8 cellular contexts compared by ENCODE assay signal in the genomic region with DNA sequence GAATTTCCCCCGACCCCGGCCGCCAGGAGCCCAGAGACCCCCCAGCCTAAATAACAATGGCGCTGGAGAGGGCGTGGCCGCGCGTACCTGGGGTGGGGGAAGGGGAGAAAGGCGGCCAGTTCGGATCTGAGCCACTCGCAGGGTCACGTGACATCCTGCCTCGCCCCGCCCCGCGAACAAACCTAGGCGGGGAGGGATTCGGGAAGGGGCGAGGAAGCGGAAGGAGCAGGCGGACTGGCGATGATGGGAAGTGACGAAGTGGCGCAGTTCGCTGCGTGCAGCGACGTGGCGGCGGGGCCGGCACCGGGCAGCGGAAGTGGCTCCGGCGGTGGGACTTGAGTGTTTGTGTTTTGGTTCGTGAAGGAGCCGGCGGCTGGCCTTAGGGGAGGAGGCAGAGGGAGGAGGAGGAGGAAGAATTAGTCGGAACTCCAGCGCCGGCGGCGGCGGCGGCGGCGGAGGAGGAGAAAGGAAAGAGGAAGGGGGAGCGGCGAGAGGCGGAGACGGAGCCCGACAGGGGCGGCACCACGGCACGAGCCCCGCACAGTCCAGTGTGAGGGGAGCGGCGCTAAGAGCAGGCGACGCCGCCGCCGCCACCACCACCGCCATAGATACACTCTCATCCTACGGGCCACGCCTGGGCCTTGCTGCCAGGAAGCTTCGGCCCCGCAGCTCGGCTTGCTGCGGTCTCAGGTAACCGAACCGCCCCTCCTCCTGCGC. TPM values are rescaled to one million over a fixed set of nuclear protein-coding genes. Genes with fewer than 3 reads are reported as not detected.
DNase-seq lines count a peak whose midpoint lies in the region; ATAC-seq, FAIRE-seq and TF ChIP-seq lines count a peak whose summit lies in the region.

A gene with protein sequence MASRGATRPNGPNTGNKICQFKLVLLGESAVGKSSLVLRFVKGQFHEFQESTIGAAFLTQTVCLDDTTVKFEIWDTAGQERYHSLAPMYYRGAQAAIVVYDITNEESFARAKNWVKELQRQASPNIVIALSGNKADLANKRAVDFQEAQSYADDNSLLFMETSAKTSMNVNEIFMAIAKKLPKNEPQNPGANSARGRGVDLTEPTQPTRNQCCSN (plus strand): TSS at position 266 of the 717 bp plus-strand sequence. CDS start 3,802 bp downstream, outside the sequence.

- H3K27ac Mint-ChIP-seq in CD14-positive monocyte: peak within 1 kb of the TSS; percentile 97 to 99 (median 98)

- H3K9me3 Mint-ChIP-seq in CD14-positive monocyte: peaks cover 0 to 2% (median 0%) of the 10 kb centered on the region in 7 donors

- H3K36me3 ChIP-seq in HepG2 (replicated peaks in 1 of 2; ENCODE audit: control insufficient read depth in 1 of 2, insufficient read depth in 2 of 2, low read length in 2 of 2): peaks cover 3 to 12% of the 10 kb centered on the region in 2 experiments; a peak in 4 of 5 replicates

- no peaks in the 10 kb centered on the region; a peak in 1 of 5 replicates for H3K27me3 ChIP-seq in HepG2 (ENCODE audit: control insufficient read depth in 1 of 2, insufficient read depth in 2 of 2, low read length in 2 of 2)

- H3K4me3 Mint-ChIP-seq in CD14-positive monocyte: peak within 1 kb of the TSS; percentile 98

- H3K4me2 ChIP-seq in HepG2 (ENCODE audit: low read depth, low read length): peak within 1 kb of the TSS; percentile 83

- no peaks in the 10 kb centered on the region for H3K27me3 Mint-ChIP-seq in CD14-positive monocyte (ENCODE audit: low read depth in 3 of 3)

- under 1% methylated on average over 40 of the region's 73 CpGs for WGBS in HepG2 (ENCODE audit: low lambda C conversion rate)

- no TSS peak for BruUV-seq in HepG2 (replicated peaks; lab: Mats Ljungman, UMichigan)

- peaks cover 52% of the 10 kb centered on the region for H3K79me2 ChIP-seq in HepG2 (ENCODE audit: insufficient read depth, low read length)

- ATAC-seq in GM19397 (IDR thresholded peaks at IDR 0.05; ENCODE audit: unreplicated experiment) (peak; percentile 96), HG03571 (IDR thresholded peaks at IDR 0.05; ENCODE audit: unreplicated experiment) (peak; percentile 97), HepG2 (peak; percentile 94)

- H3K4me1 ChIP-seq in HepG2 (ENCODE audit: insufficient read depth, low read length): peaks cover 29% of the 10 kb centered on the region

- intact Hi-C loops in CD14-positive monocyte (cut with micrococcal nuclease) (loop anchor here (2.0 to 5.0 kb wide), 2 partner anchors 95 to 240 kb away; a partner anchor contains a TSS), HepG2 (cut with micrococcal nuclease; ENCODE audit: unreplicated experiment) (loop anchor here (2.0 to 10.0 kb wide), 3 partner anchors 94 to 375 kb away; a partner anchor contains a TSS)

- TF ChIP-seq EP300 in HepG2 (IDR thresholded peaks at IDR 0.05; ENCODE audit: low read depth in 2 of 2, low read length in 2 of 2): 0 out of 4 replicates have a peak, but pooled peaks have one; percentile 27 to 35
- TF ChIP-seq EP300 in HepG2 (CRISPR knock-in tag; IDR thresholded peaks at IDR 0.05; ENCODE audit: borderline replicate concordance): no peak

- H3K4me3 ChIP-seq in HepG2 (replicated peaks in 1 of 3; ENCODE audit: insufficient read depth in 1 of 3, low read depth in 2 of 3, low read length in 3 of 3): peak within 1 kb of the TSS; percentile 73 to 98 (median 90)

- peaks cover 27% of the 10 kb centered on the region for H4K20me1 ChIP-seq in HepG2 (ENCODE audit: insufficient read depth, low read length)

- POLR2A ChIA-PET in HepG2 (lab: Yijun Ruan, JAX): interaction anchor here (1.0 to 1.2 kb wide), 2 partner anchors 10 to 94 kb away, joined by 5 read pairs; no protein-coding TSS in a partner anchor

- TF ChIP-seq RAD21 in HepG2 (CRISPR knock-in tag; IDR thresholded peaks at IDR 0.05): peak; percentile 8; the same call in 1 of the 2 replicates

- H2AFZ ChIP-seq in HepG2 (ENCODE audit: low read length): no peak within 1 kb of the TSS

- H3K36me3 Mint-ChIP-seq in CD14-positive monocyte: peaks cover 9 to 11% of the 10 kb centered on the region in 2 donors

- H3K4me1 Mint-ChIP-seq in CD14-positive monocyte: peaks cover 38% of the 10 kb centered on the region

- peak; percentile 97 for DNase-seq in CD14-positive monocyte (ENCODE audit: low spot score)
- peak; percentile 97 for DNase-seq in NCI-H82 (lab: John Stamatoyannopoulos, UW)
- DNase-seq in activated CD4-positive, alpha-beta T cell treated with anti-CD3 and anti-CD28 coated beads, Interleukin-2, amount 50 U/mL, for 48 hours: peak; percentile 97 to 98
- peak; percentile 99 for DNase-seq in dermis blood vessel endothelial cell
- DNase-seq in HepG2 (ENCODE audit: low spot score): peak; percentile 94
- peak; percentile 97 for DNase-seq in stimulated activated CD4-positive, alpha-beta T cell treated with anti-CD3 and anti-CD28 coated beads, Interleukin-4, amount 100 ng/mL, for 1 hour

- CTCF ChIA-PET in HepG2 (lab: Yijun Ruan, JAX; ENCODE audit: low intra/inter-chr PET ratio, low total read pairs): no interaction called here

- no peaks in the 10 kb centered on the region for H3K9me3 ChIP-seq in HepG2 (ENCODE audit: low read length)

- H3K27ac ChIP-seq in HepG2 (ENCODE audit: extremely low read length, insufficient read depth, low read length): peak within 1 kb of the TSS; percentile 88

- no peak for TF ChIP-seq CTCF in CD14-positive monocyte (IDR thresholded peaks at IDR 0.05)
- TF ChIP-seq CTCF in HepG2 (CRISPR knock-in tag; IDR thresholded peaks at IDR 0.05): no peak

- peak within 1 kb of the TSS; percentile 94 for H3K9ac ChIP-seq in HepG2 (ENCODE audit: insufficient read depth, low read depth, low read length)

- in situ Hi-C loops in HepG2 (cut with HindIII; ENCODE audit: extremely low pct_ligation_motif_present, low pct_unique_long_range_greater_than_20kb): no loop called here

- TF ChIP-seq POLR2A in HepG2 (IDR thresholded peaks at IDR 0.05; ENCODE audit: insufficient read depth in 1 of 2, low read depth in 2 of 2, low read length in 2 of 2): peak; percentile 59 to 91

- peak; percentile 85 for FAIRE-seq in HepG2 (lab: Jason Lieb, UNC)

TF ChIP-seq in HepG2, 621 proteins besides CTCF, POLR2A, EP300 and RAD21 (continues in another document):
- no peak for TF ChIP-seq PPARG (CRISPR knock-in tag; conservative IDR thresholded peaks at IDR 0.05)
- TF ChIP-seq, protein P1, sequence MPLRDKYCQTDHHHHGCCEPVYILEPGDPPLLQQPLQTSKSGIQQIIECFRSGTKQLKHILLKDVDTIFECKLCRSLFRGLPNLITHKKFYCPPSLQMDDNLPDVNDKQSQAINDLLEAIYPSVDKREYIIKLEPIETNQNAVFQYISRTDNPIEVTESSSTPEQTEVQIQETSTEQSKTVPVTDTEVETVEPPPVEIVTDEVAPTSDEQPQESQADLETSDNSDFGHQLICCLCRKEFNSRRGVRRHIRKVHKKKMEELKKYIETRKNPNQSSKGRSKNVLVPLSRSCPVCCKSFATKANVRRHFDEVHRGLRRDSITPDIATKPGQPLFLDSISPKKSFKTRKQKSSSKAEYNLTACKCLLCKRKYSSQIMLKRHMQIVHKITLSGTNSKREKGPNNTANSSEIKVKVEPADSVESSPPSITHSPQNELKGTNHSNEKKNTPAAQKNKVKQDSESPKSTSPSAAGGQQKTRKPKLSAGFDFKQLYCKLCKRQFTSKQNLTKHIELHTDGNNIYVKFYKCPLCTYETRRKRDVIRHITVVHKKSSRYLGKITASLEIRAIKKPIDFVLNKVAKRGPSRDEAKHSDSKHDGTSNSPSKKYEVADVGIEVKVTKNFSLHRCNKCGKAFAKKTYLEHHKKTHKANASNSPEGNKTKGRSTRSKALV (CRISPR knock-in tag; IDR thresholded peaks at IDR 0.05): no peak
- TF ChIP-seq CBX1 (IDR thresholded peaks at IDR 0.05; ENCODE audit: low read depth): peak; percentile 45
- peak; percentile 41 for TF ChIP-seq BCL6 (CRISPR knock-in tag; IDR thresholded peaks at IDR 0.05)

RNA-seq across cellular contexts. Expression of the gene that starts here (rescaled TPM):
- polyA plus RNA-seq in CD14-positive monocyte (10 to 100 TPM; 33.8 to 60.2 TPM), HepG2 (2011; rRNA removed) (13.5 and 16.0 TPM in 2 replicates)
- total RNA-seq in dermis blood vessel endothelial cell (92.1 and 110 TPM in 2 replicates), HepG2 (2016; rRNA removed; fragmentation: Illumina TruSeq; extraction: Trizol) (27.1 and 29.3 TPM in 2 replicates)
- 7.2 and 7.8 TPM in 2 replicates for total RNA-seq in HepG2 (2016; cell fraction: cytosol; rRNA removed; fragmentation: Illumina TruSeq; extraction: Trizol; ENCODE audit: low read depth)
- total RNA-seq in HepG2 (2016; cell fraction: insoluble cytoplasmic fraction; rRNA removed; fragmentation: Illumina TruSeq; extraction: Trizol): 28.1 and 29.7 TPM in 2 replicates
- 17.7 and 19.4 TPM in 2 replicates for total RNA-seq in HepG2 (2016; cell fraction: membrane; rRNA removed; fragmentation: Illumina TruSeq; extraction: Trizol)
- 22.2 and 30.9 TPM in 2 replicates for total RNA-seq in HepG2 (2016; cell fraction: nucleus; rRNA removed; fragmentation: Illumina TruSeq; extraction: Trizol)
- polyA plus RNA-seq in HepG2 (2011; cell fraction: cytosol; rRNA removed): 10.8 and 15.7 TPM in 2 replicates
- polyA plus RNA-seq in HepG2 (2011; cell fraction: nucleus; rRNA removed): 9.6 and 10.9 TPM in 2 replicates
- polyA plus RNA-seq in HepG2 (2012): 27.0 and 29.9 TPM in 2 replicates
- polyA plus RNA-seq in HepG2 (2016; cell fraction: cytosol; fragmentation: Illumina TruSeq; extraction: Trizol; ENCODE audit: low read depth): 4.6 and 5.0 TPM in 2 replicates
- 37.8 and 40.1 TPM in 2 replicates for polyA plus RNA-seq in HepG2 (2016; cell fraction: insoluble cytoplasmic fraction; fragmentation: Illumina TruSeq; extraction: Trizol; ENCODE audit: low read depth)
- 12.8 and 13.1 TPM in 2 replicates for polyA plus RNA-seq in HepG2 (2016; cell fraction: membrane; fragmentation: Illumina TruSeq; extraction: Trizol; ENCODE audit: low read depth)
- polyA plus RNA-seq in HepG2 (2016; cell fraction: nucleus; fragmentation: Illumina TruSeq; extraction: Trizol; ENCODE audit: insufficient read depth, low read depth): 26.3 and 28.6 TPM in 2 replicates
- 9.5 and 10.5 TPM in 2 replicates for polyA minus RNA-seq in HepG2 (2011; rRNA and poly(A)+ RNA removed; ENCODE audit: low replicate concordance)
- 21.7 and 23.8 TPM in 2 replicates for polyA minus RNA-seq in HepG2 (2011; cell fraction: cytosol; rRNA and poly(A)+ RNA removed)
- polyA minus RNA-seq in HepG2 (2011; cell fraction: nucleus; rRNA and poly(A)+ RNA removed): 51.0 and 64.8 TPM in 2 replicates

Comparison
In these comparisons a context has a peak if more than half of its experiments do, and no peak if none do; other contexts are left out.
1. Peak in every context shown above with its lines: DNase-seq, ATAC-seq, H3K4me3 ChIP-seq and H3K27ac ChIP-seq.